Comparison of ENCODE assay signal across 1 cellular context in genomic region chr2:223641062-223641461, GRCh38.
TF ChIP-seq lines count a peak whose summit lies in the region.

No MANE protein-coding gene starts in this region.

TF ChIP-seq in K562, 482 proteins besides CTCF, POLR2A, EP300 and RAD21 (continued from another document and continues in another):
- TF ChIP-seq, protein P1, sequence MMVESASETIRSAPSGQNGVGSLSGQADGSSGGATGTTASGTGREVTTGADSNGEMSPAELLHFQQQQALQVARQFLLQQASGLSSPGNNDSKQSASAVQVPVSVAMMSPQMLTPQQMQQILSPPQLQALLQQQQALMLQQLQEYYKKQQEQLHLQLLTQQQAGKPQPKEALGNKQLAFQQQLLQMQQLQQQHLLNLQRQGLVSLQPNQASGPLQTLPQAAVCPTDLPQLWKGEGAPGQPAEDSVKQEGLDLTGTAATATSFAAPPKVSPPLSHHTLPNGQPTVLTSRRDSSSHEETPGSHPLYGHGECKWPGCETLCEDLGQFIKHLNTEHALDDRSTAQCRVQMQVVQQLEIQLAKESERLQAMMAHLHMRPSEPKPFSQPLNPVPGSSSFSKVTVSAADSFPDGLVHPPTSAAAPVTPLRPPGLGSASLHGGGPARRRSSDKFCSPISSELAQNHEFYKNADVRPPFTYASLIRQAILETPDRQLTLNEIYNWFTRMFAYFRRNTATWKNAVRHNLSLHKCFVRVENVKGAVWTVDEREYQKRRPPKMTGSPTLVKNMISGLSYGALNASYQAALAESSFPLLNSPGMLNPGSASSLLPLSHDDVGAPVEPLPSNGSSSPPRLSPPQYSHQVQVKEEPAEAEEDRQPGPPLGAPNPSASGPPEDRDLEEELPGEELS (CRISPR knock-in tag; IDR thresholded peaks at IDR 0.05; ENCODE audit: borderline replicate concordance) = no peak
- TF ChIP-seq ARID2 (IDR thresholded peaks at IDR 0.05) (no peak), LARP7 (IDR thresholded peaks at IDR 0.05) (no peak), TBL1XR1 (IDR thresholded peaks at IDR 0.05; ENCODE audit: low read length in 2 of 2) (no peak), CBX8 (IDR thresholded peaks at IDR 0.05; ENCODE audit: borderline replicate concordance, extremely low read depth, low read depth, low read length, poor library complexity, severe bottlenecking) (no peak), SREBF1 (IDR thresholded peaks at IDR 0.05; ENCODE audit: borderline replicate concordance, low read depth, low read length) (no peak), ZNF318 (IDR thresholded peaks at IDR 0.05; ENCODE audit: borderline replicate concordance in 1 of 2, low read depth in 1 of 2) (no peak), BRCA1 (IDR thresholded peaks at IDR 0.05) (no peak), BRCA1 (CRISPR knock-in tag; IDR thresholded peaks at IDR 0.05) (no peak), NCOA2 (IDR thresholded peaks at IDR 0.05; ENCODE audit: partially characterized antibody in 2 of 2) (no peak), ARHGAP35 (IDR thresholded peaks at IDR 0.05; ENCODE audit: partially characterized antibody) (no peak), ZNF133 (CRISPR knock-in tag; IDR thresholded peaks at IDR 0.05) (no peak), RCOR1 (IDR thresholded peaks at IDR 0.05; ENCODE audit: borderline replicate concordance in 1 of 2, low read depth in 2 of 2, low read length in 2 of 2) (peak in 1 of 2 experiments; percentile 44; a peak in 1 of 4 replicates), TOE1 (IDR thresholded peaks at IDR 0.05; ENCODE audit: borderline replicate concordance) (peak; percentile 93), TOE1 (CRISPR knock-in tag; IDR thresholded peaks at IDR 0.05; ENCODE audit: borderline replicate concordance, low read depth) (no peak), BHLHE40 (IDR thresholded peaks at IDR 0.05; ENCODE audit: low read length) (peak; percentile 51; the same call in 1 of the 2 replicates), ETV5 (CRISPR knock-in tag; IDR thresholded peaks at IDR 0.05; ENCODE audit: low read depth) (no peak), TRIM28 (IDR thresholded peaks at IDR 0.05) (no peak), FUS (optimal IDR thresholded peaks at IDR 0.05; ENCODE audit: low read depth, low read length) (no peak), PRMT5 (CRISPR knock-in tag; IDR thresholded peaks at IDR 0.05) (no peak), SRSF1 (IDR thresholded peaks at IDR 0.05; ENCODE audit: low read depth, low read length) (no peak), POLR2G (IDR thresholded peaks at IDR 0.05; ENCODE audit: low read depth, low read length) (no peak), RAD51 (IDR thresholded peaks at IDR 0.05; ENCODE audit: borderline replicate concordance, low read depth) (peak; percentile 87), RBM34 (IDR thresholded peaks at IDR 0.05; ENCODE audit: borderline replicate concordance, insufficient read depth, low read length) (no peak), ZNF512 (tag; IDR thresholded peaks at IDR 0.05) (no peak), KLF1 (tag; IDR thresholded peaks at IDR 0.05) (no peak), ZNF655 (CRISPR knock-in tag; IDR thresholded peaks at IDR 0.05) (no peak), TRIM24 (IDR thresholded peaks at IDR 0.05) (no peak), L3MBTL2 (IDR thresholded peaks at IDR 0.05) (peak; percentile 57; the same call in 1 of the 2 replicates), NFRKB (IDR thresholded peaks at IDR 0.05; ENCODE audit: low read depth) (no peak), LEF1 (IDR thresholded peaks at IDR 0.05) (0 out of 2 replicates have a peak, but pooled peaks have one; percentile 23), GATAD2B (IDR thresholded peaks at IDR 0.05; ENCODE audit: borderline replicate concordance) (no peak)
- TF ChIP-seq, protein P2, sequence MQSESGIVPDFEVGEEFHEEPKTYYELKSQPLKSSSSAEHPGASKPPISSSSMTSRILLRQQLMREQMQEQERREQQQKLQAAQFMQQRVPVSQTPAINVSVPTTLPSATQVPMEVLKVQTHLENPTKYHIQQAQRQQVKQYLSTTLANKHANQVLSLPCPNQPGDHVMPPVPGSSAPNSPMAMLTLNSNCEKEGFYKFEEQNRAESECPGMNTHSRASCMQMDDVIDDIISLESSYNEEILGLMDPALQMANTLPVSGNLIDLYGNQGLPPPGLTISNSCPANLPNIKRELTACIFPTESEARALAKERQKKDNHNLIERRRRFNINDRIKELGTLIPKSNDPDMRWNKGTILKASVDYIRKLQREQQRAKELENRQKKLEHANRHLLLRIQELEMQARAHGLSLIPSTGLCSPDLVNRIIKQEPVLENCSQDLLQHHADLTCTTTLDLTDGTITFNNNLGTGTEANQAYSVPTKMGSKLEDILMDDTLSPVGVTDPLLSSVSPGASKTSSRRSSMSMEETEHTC (IDR thresholded peaks at IDR 0.05) = no peak
- TF ChIP-seq, protein P3, sequence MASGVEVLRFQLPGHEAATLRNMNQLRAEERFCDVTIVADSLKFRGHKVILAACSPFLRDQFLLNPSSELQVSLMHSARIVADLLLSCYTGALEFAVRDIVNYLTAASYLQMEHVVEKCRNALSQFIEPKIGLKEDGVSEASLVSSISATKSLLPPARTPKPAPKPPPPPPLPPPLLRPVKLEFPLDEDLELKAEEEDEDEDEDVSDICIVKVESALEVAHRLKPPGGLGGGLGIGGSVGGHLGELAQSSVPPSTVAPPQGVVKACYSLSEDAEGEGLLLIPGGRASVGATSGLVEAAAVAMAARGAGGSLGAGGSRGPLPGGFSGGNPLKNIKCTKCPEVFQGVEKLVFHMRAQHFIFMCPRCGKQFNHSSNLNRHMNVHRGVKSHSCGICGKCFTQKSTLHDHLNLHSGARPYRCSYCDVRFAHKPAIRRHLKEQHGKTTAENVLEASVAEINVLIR (CRISPR knock-in tag; IDR thresholded peaks at IDR 0.05) = no peak
- TF ChIP-seq, protein P4, sequence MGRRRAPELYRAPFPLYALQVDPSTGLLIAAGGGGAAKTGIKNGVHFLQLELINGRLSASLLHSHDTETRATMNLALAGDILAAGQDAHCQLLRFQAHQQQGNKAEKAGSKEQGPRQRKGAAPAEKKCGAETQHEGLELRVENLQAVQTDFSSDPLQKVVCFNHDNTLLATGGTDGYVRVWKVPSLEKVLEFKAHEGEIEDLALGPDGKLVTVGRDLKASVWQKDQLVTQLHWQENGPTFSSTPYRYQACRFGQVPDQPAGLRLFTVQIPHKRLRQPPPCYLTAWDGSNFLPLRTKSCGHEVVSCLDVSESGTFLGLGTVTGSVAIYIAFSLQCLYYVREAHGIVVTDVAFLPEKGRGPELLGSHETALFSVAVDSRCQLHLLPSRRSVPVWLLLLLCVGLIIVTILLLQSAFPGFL (CRISPR knock-in tag; IDR thresholded peaks at IDR 0.05) = no peak
- TF ChIP-seq, protein P5, sequence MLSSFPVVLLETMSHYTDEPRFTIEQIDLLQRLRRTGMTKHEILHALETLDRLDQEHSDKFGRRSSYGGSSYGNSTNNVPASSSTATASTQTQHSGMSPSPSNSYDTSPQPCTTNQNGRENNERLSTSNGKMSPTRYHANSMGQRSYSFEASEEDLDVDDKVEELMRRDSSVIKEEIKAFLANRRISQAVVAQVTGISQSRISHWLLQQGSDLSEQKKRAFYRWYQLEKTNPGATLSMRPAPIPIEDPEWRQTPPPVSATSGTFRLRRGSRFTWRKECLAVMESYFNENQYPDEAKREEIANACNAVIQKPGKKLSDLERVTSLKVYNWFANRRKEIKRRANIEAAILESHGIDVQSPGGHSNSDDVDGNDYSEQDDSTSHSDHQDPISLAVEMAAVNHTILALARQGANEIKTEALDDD (IDR thresholded peaks at IDR 0.05) = no peak
- TF ChIP-seq, protein P6, sequence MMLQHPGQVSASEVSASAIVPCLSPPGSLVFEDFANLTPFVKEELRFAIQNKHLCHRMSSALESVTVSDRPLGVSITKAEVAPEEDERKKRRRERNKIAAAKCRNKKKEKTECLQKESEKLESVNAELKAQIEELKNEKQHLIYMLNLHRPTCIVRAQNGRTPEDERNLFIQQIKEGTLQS (IDR thresholded peaks at IDR 0.05) = no peak; the same call in 1 of the 2 replicates
- TF ChIP-seq, protein P6 (CRISPR knock-in tag; conservative IDR thresholded peaks at IDR 0.05) = no peak
- TF ChIP-seq, protein P7, sequence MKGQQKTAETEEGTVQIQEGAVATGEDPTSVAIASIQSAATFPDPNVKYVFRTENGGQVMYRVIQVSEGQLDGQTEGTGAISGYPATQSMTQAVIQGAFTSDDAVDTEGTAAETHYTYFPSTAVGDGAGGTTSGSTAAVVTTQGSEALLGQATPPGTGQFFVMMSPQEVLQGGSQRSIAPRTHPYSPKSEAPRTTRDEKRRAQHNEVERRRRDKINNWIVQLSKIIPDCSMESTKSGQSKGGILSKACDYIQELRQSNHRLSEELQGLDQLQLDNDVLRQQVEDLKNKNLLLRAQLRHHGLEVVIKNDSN (CRISPR knock-in tag; IDR thresholded peaks at IDR 0.05) = peak; percentile 29; the same call in 1 of the 2 replicates
- TF ChIP-seq, protein P8, sequence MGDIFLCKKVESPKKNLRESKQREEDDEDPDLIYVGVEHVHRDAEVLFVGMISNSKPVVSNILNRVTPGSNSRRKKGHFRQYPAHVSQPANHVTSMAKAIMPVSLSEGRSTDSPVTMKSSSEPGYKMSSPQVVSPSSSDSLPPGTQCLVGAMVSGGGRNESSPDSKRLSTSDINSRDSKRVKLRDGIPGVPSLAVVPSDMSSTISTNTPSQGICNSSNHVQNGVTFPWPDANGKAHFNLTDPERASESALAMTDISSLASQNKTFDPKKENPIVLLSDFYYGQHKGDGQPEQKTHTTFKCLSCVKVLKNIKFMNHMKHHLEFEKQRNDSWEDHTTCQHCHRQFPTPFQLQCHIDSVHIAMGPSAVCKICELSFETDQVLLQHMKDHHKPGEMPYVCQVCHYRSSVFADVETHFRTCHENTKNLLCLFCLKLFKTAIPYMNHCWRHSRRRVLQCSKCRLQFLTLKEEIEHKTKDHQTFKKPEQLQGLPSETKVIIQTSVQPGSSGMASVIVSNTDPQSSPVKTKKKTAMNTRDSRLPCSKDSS (IDR thresholded peaks at IDR 0.05; ENCODE audit: low read depth, partially characterized antibody) = no peak
